12 cellular contexts compared by ENCODE assay signal in genomic region chr1:36239941-36240637, GRCh38. TPM values are rescaled to one million over a fixed set of nuclear protein-coding genes. Genes with fewer than 3 reads are reported as not detected.
DNase-seq lines count a peak whose midpoint lies in the region; TF ChIP-seq lines count a peak whose summit lies in the region.
"Had no signal": no experiment of that assay in that cellular context is flagged by ENCODE, and none has a peak within 500 bp of the region (broad histone marks: within the 10 kb centered on the region; RNA-seq: fewer than 3 reads in every experiment).

No MANE protein-coding gene starts in this region.

- no peaks in the 10 kb centered on the region for H3K9me3 ChIP-seq in cardiac muscle cell (ENCODE audit: low read depth)
- no peaks in the 10 kb centered on the region for H3K9me3 ChIP-seq in prostate gland
- H3K9me3 ChIP-seq: vagina had no signal

- H3K36me3 ChIP-seq in cardiac muscle cell (peaks cover 3% of the 10 kb centered on the region), prostate gland (no peaks in the 10 kb centered on the region)

- H3K4me3 ChIP-seq in cardiac muscle cell = no peak overlapping the region
- no peak overlapping the region for H3K4me3 ChIP-seq in prostate gland
- H3K4me3 ChIP-seq: vagina had no signal

- H3K27ac ChIP-seq in cardiac muscle cell = peak overlapping the region; percentile 85
- peak overlapping the region; percentile 77 to 98 for H3K27ac ChIP-seq in prostate gland
- H3K27ac ChIP-seq: vagina had no signal

- H3K4me1 ChIP-seq in cardiac muscle cell (ENCODE audit: low read depth) (peaks cover 50% of the 10 kb centered on the region), prostate gland (replicated peaks) (peaks cover 14% of the 10 kb centered on the region)

- no peak for TF ChIP-seq POLR2A in prostate gland (IDR thresholded peaks at IDR 0.05)

- intact Hi-C loops in prostate gland (cut with DNase I) = no loop called here

- WGBS in prostate gland = 39% methylated on average over 4 of the region's 4 CpGs

- TF ChIP-seq CTCF in cardiac muscle cell (IDR thresholded peaks at IDR 0.05; ENCODE audit: low read depth, low read length) = no peak
- no peak for TF ChIP-seq CTCF in prostate gland (IDR thresholded peaks at IDR 0.05)

- DNase-seq in HuH-7 (ENCODE audit: low spot score) = peak; percentile 28
- DNase-seq in SK-N-DZ (ENCODE audit: low spot score) = peak; percentile 36
- DNase-seq in cardiac muscle cell (ENCODE audit: low read depth in 1 of 2, low spot score in 1 of 2) = peak; percentile 51 to 91
- DNase-seq in prostate gland (ENCODE audit: low spot score) = no peak
- no peak for DNase-seq in 8988T
- DNase-seq in activated naive CD4-positive, alpha-beta T cell treated with Interleukin-2 at 50 U/mL for 16 hours = no peak
- no peak for DNase-seq in kidney tubule cell (ENCODE audit: low spot score)
- no peak for DNase-seq in NAMALWA (ENCODE audit: low spot score)
- DNase-seq: activated naive CD4-positive, alpha-beta T cell treated with anti-CD3 and anti-CD28 coated beads for 36 hours; GOT3; T-helper 1 cell had no signal

- no peaks in the 10 kb centered on the region for H3K27me3 ChIP-seq in cardiac muscle cell
- no peaks in the 10 kb centered on the region for H3K27me3 ChIP-seq in prostate gland (replicated peaks; ENCODE audit: insufficient read depth)
- H3K27me3 ChIP-seq: vagina had no signal

RNA-seq across cellular contexts. Expression of gene THRAP3, which starts 15.8 kb away (rescaled TPM):
- polyA plus RNA-seq in SK-N-DZ (2014; cell fraction: cytosol; rRNA removed) = 48.3 and 49.2 TPM in 2 replicates
- polyA plus RNA-seq in SK-N-DZ (2014; cell fraction: nucleus; rRNA removed) = 29.2 and 33.2 TPM in 2 replicates
- 60.2 and 92.9 TPM in 2 replicates for total RNA-seq in cardiac muscle cell
- 48.6 and 63.6 TPM in 2 replicates for polyA plus RNA-seq in cardiac muscle cell
- total RNA-seq in prostate gland = 100 to 1,000 TPM; 100 to 123 TPM

Comparison
In these comparisons a context has a peak if more than half of its experiments do, and no peak if none do; other contexts are left out.
1. DNase-seq: peak in HuH-7 (single experiment), SK-N-DZ (single experiment) and cardiac muscle cell (2 of 2); none in prostate gland (single experiment), 8988T (single experiment), activated naive CD4-positive, alpha-beta T cell treated with Interleukin-2 at 50 U/mL for 16 hours (single experiment), kidney tubule cell (single experiment) and NAMALWA (single experiment).